ENCODE assay signal across 8 cellular contexts in the genomic region with DNA sequence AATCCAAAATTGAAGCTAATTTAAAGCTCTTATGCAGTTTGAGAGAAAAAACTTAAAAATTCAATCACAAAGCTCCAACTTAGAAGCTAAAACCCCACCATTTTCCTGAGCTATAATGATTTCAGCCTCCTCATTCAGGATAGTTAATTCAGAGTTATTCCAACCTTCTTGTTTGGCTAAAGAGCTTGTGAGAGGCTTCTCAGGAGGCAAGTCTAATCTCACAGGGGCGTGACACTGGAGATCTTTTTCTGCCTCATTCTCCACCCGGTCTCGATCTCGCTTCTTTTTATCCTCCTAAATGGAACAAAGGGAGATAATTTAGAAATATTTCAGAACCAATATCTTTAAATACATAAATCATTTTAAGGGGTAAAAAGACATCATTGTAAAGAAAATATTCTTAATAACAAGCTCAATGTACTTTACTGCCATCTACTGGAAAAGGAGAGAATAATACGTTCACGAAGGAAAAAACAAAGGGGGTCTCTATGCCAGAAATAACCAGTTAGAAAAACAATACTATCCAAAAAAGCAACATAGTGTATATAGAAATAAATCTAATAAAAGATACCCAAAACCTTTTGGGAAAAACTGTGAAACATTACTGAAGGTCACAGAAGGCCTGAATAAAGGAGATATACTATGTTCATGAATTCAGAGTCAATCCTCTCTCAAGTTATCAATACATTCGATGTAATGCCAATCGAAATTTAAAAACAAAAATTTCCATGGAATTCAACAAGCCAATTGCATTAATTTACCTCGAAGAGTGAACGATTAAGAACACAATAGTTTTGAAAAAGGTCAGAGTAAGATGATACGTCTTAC. TPM values are rescaled to one million over a fixed set of nuclear protein-coding genes. Genes with fewer than 3 reads are reported as not detected.
DNase-seq lines count a peak whose midpoint lies in the region; ATAC-seq, FAIRE-seq and TF ChIP-seq lines count a peak whose summit lies in the region.

No MANE protein-coding gene starts in this region.

- ATAC-seq in A549 (no peak), HG03460 (IDR thresholded peaks at IDR 0.05; ENCODE audit: unreplicated experiment) (no peak), HG03439 (IDR thresholded peaks at IDR 0.05; ENCODE audit: unreplicated experiment) (no peak), GM18505 (IDR thresholded peaks at IDR 0.05; ENCODE audit: unreplicated experiment) (no peak), HG02973 (IDR thresholded peaks at IDR 0.05; ENCODE audit: unreplicated experiment) (no peak)

- no peak for TF ChIP-seq POLR2A in A549 (IDR thresholded peaks at IDR 0.05; ENCODE audit: low read length)
- no peak for TF ChIP-seq POLR2A in GM18505 (IDR thresholded peaks at IDR 0.05; ENCODE audit: borderline replicate concordance, extremely low read depth, insufficient read depth, insufficient read length)

- H3K36me3 ChIP-seq in SU-DHL-6 (ENCODE audit: low read length): peaks cover 45% of the 10 kb centered on the region

- H3K4me3 ChIP-seq in A549 (no peak overlapping the region), SU-DHL-6 (ENCODE audit: insufficient read depth, low read length, poor library complexity, severe bottlenecking) (no peak overlapping the region)

- no peak overlapping the region for H3K9ac ChIP-seq in SU-DHL-6 (ENCODE audit: low read length)

- H3K4me2 ChIP-seq in A549 (no peak overlapping the region), SU-DHL-6 (ENCODE audit: low read depth, low read length, poor library complexity, severe bottlenecking) (no peak overlapping the region)

- H3K79me2 ChIP-seq in SU-DHL-6 (ENCODE audit: insufficient read depth, low read length): peaks cover 43% of the 10 kb centered on the region

- DNase-seq in A549 (ENCODE audit: low read depth in 1 of 2, low spot score in 1 of 2) (no peak), iPS-NIHi11 (ENCODE audit: low spot score) (peak; percentile 32)

- H3K27ac ChIP-seq in A549 (no peak overlapping the region), SU-DHL-6 (ENCODE audit: low read depth, low read length) (no peak overlapping the region)

- CTCF ChIA-PET in A549 (lab: Yijun Ruan, JAX): interaction anchor here (0.6 to 3.0 kb wide), 24 partner anchors 9 to 451 kb away, joined by 3 to 11 read pairs (median 4); a partner anchor contains a TSS

- no peaks in the 10 kb centered on the region for H3K9me2 ChIP-seq in SU-DHL-6 (replicated peaks; ENCODE audit: insufficient read depth, low read length)

- peak; percentile 59 for TF ChIP-seq CTCF in A549 (IDR thresholded peaks at IDR 0.05)
- peak; percentile 40 for TF ChIP-seq CTCF in GM12873 (IDR thresholded peaks at IDR 0.05; ENCODE audit: insufficient read depth, low read depth, low read length, missing control alignments)
- peak; percentile 84 for TF ChIP-seq CTCF in SU-DHL-6 (IDR thresholded peaks at IDR 0.05; ENCODE audit: insufficient read depth, low read length, poor library complexity, severe bottlenecking)

- H2AFZ ChIP-seq in SU-DHL-6 (ENCODE audit: low read depth, low read length, severe bottlenecking): no peak overlapping the region

- H4K20me1 ChIP-seq in SU-DHL-6 (ENCODE audit: low read depth, low read length): peaks cover 4% of the 10 kb centered on the region

- H3K4me1 ChIP-seq in A549: no peaks in the 10 kb centered on the region

- peak; percentile 51 to 53 for TF ChIP-seq RAD21 in A549 (conservative IDR thresholded peaks at IDR 0.05 in 1 of 2, IDR thresholded peaks at IDR 0.05 in 1 of 2)

- H3K9me3 ChIP-seq in A549: no peaks in the 10 kb centered on the region
- H3K9me3 ChIP-seq in SU-DHL-6 (ENCODE audit: insufficient read depth, low read length): no peaks in the 10 kb centered on the region

- no peaks in the 10 kb centered on the region for H3K27me3 ChIP-seq in SU-DHL-6 (ENCODE audit: low read length)

- H3F3A ChIP-seq in SU-DHL-6 (ENCODE audit: insufficient read depth): peaks cover 22% of the 10 kb centered on the region

- peak; percentile 46 for FAIRE-seq in A549 (lab: Jason Lieb, UNC)

- POLR2A ChIA-PET in A549 (lab: Yijun Ruan, JAX): interaction anchor here (0.7 to 0.9 kb wide), 2 partner anchors 14 to 332 kb away, joined by 3 read pairs; a partner anchor contains a TSS

- no peak for TF ChIP-seq EP300 in A549 (IDR thresholded peaks at IDR 0.05)

- WGBS in A549 (ENCODE audit: missing lambda C conversion rate): 76% methylated on average over 11 of the region's 11 CpGs

TF ChIP-seq in A549, 52 proteins besides CTCF, POLR2A, EP300 and RAD21:
- 0 out of 3 replicates have a peak, but pooled peaks have one; percentile 30 for TF ChIP-seq SMC3 (IDR thresholded peaks at IDR 0.05)
- no peak for TF ChIP-seq KDM1A (IDR thresholded peaks at IDR 0.05; ENCODE audit: low read depth)

RNA-seq across cellular contexts. Expression of a gene that starts 13.9 kb away (rescaled TPM):
- polyA plus RNA-seq in A549 (2011; rRNA removed): 94.5 and 102 TPM in 2 replicates
- polyA plus RNA-seq in A549 (2012; cell fraction: cytosol; rRNA removed): 26.2 and 30.8 TPM in 2 replicates
- polyA plus RNA-seq in A549 (2012; cell fraction: nucleus; rRNA removed): 28.5 and 30.8 TPM in 2 replicates
- polyA plus RNA-seq in A549 (2017; fragmentation: RNase III; extraction: RNeasy Plus Mini Kit Qiagen cat#74134 plus additional on column Dnase treatment): 59.9 to 60.4 TPM (median 60.2 TPM) in 3 replicates
- 42.0 and 42.7 TPM in 2 replicates for polyA minus RNA-seq in A549 (2011; rRNA and poly(A)+ RNA removed)
